11 cellular contexts compared by ENCODE assay signal in the genomic region with DNA sequence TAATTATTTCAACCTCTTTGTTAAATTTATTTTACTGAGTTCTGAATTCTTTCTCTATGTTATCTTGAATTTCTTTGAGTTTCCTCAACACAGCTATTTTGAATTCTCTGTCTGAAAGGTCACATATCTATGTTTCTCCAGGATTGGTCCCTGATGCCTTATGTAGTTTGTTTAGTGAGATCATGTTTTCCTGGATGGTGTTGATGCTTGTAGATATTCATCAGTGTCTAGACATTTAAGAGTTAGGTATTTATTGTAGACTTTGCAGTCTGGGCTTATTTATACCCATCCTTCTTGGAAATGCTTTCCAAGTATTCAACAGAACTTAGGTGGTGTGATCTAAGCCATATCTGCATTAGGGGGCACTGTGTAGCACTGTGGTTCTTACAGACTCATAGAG.
"Had no signal": no experiment of that assay in that cellular context is flagged by ENCODE, and none has a peak within 500 bp of the region (broad histone marks: within the 10 kb centered on the region; RNA-seq: fewer than 3 reads in every experiment).

No MANE protein-coding gene starts in this region.

- FAIRE-seq: H1, H54 had no signal

- H3K9me3 Mint-ChIP-seq: GM23338, H9, HFFc6 had no signal

- H3K4me3 ChIP-seq: GM23248, GM23338, HAP-1 had no signal

- H3K4me3 Mint-ChIP-seq: GM23338, H9, HFFc6 had no signal

- H3K9ac ChIP-seq: GM23248 had no signal

- H3K27ac ChIP-seq: GM23248 had no signal

- DNase-seq: GM23248, GOT3, H7, H9, HCEC 1CT, HFFc6 had no signal

- H3K4me1 ChIP-seq: HAP-1 had no signal

- H3K36me3 ChIP-seq: HAP-1 had no signal

- H3K9me3 ChIP-seq: HAP-1 had no signal

- ATAC-seq: GM23338, HCT116 had no signal

- H3K4me1 Mint-ChIP-seq: GM23338, H9 had no signal

- H3K27ac Mint-ChIP-seq: GM23338, H9, HFFc6 had no signal

- H2AFZ ChIP-seq: GM23248, GM23338 had no signal

- H3K4me2 ChIP-seq: GM23338 had no signal
